Comparison of ENCODE assay signal across 1 cellular context in the genomic region with DNA sequence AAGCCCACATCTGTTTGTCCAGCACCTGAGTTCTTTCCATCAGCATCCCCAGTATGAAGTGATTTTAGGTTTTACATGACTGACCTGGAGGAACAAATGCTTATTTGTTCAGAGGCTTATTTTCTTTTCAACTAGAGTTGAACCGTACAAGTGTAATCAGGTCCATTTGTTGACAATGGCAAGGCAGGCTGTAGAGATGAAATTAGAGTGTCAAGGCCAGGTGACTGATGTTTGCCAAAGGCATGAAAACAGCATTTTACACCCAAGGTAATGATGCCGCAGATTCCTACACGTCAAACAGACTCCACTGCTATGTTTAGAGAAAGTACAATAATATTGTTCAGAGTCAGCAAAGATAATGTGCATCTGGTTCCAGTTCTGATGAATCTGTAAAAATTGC.
TF ChIP-seq lines count a peak whose summit lies in the region.

No MANE protein-coding gene starts in this region.

TF ChIP-seq in HepG2, 621 proteins besides CTCF, POLR2A, EP300 and RAD21 (continued from another document):
- TF ChIP-seq, protein P1, sequence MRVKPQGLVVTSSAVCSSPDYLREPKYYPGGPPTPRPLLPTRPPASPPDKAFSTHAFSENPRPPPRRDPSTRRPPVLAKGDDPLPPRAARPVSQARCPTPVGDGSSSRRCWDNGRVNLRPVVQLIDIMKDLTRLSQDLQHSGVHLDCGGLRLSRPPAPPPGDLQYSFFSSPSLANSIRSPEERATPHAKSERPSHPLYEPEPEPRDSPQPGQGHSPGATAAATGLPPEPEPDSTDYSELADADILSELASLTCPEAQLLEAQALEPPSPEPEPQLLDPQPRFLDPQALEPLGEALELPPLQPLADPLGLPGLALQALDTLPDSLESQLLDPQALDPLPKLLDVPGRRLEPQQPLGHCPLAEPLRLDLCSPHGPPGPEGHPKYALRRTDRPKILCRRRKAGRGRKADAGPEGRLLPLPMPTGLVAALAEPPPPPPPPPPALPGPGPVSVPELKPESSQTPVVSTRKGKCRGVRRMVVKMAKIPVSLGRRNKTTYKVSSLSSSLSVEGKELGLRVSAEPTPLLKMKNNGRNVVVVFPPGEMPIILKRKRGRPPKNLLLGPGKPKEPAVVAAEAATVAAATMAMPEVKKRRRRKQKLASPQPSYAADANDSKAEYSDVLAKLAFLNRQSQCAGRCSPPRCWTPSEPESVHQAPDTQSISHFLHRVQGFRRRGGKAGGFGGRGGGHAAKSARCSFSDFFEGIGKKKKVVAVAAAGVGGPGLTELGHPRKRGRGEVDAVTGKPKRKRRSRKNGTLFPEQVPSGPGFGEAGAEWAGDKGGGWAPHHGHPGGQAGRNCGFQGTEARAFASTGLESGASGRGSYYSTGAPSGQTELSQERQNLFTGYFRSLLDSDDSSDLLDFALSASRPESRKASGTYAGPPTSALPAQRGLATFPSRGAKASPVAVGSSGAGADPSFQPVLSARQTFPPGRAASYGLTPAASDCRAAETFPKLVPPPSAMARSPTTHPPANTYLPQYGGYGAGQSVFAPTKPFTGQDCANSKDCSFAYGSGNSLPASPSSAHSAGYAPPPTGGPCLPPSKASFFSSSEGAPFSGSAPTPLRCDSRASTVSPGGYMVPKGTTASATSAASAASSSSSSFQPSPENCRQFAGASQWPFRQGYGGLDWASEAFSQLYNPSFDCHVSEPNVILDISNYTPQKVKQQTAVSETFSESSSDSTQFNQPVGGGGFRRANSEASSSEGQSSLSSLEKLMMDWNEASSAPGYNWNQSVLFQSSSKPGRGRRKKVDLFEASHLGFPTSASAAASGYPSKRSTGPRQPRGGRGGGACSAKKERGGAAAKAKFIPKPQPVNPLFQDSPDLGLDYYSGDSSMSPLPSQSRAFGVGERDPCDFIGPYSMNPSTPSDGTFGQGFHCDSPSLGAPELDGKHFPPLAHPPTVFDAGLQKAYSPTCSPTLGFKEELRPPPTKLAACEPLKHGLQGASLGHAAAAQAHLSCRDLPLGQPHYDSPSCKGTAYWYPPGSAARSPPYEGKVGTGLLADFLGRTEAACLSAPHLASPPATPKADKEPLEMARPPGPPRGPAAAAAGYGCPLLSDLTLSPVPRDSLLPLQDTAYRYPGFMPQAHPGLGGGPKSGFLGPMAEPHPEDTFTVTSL (CRISPR knock-in tag; IDR thresholded peaks at IDR 0.05; ENCODE audit: borderline replicate concordance): peak; percentile 96
- TF ChIP-seq U2AF1 (optimal IDR thresholded peaks at IDR 0.05; ENCODE audit: low read depth, low read length) (no peak), ZNF205 (CRISPR knock-in tag; IDR thresholded peaks at IDR 0.05) (no peak), FLYWCH1 (CRISPR knock-in tag; IDR thresholded peaks at IDR 0.05) (no peak), YY1 (IDR thresholded peaks at IDR 0.05; ENCODE audit: insufficient read depth, insufficient replicate concordance, low read depth, low read length) (no peak), ESRRA (CRISPR knock-in tag; IDR thresholded peaks at IDR 0.05; ENCODE audit: low read depth) (no peak), ZNF543 (CRISPR knock-in tag; IDR thresholded peaks at IDR 0.05) (no peak), ZNF660 (CRISPR knock-in tag; IDR thresholded peaks at IDR 0.05; ENCODE audit: borderline replicate concordance, low read depth) (no peak)
- TF ChIP-seq, protein P2, sequence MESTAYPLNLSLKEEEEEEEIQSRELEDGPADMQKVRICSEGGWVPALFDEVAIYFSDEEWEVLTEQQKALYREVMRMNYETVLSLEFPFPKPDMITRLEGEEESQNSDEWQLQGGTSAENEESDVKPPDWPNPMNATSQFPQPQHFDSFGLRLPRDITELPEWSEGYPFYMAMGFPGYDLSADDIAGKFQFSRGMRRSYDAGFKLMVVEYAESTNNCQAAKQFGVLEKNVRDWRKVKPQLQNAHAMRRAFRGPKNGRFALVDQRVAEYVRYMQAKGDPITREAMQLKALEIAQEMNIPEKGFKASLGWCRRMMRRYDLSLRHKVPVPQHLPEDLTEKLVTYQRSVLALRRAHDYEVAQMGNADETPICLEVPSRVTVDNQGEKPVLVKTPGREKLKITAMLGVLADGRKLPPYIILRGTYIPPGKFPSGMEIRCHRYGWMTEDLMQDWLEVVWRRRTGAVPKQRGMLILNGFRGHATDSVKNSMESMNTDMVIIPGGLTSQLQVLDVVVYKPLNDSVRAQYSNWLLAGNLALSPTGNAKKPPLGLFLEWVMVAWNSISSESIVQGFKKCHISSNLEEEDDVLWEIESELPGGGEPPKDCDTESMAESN (CRISPR knock-in tag; conservative IDR thresholded peaks at IDR 0.05): no peak
